ENCODE assay signal across 12 cellular contexts in genomic region chr5:153601377-153601776, GRCh38.
A peak's percentile ranks its signal among the peaks of the same experiment; 100 is the strongest.
DNase-seq lines count a peak whose midpoint lies in the region; ATAC-seq and TF ChIP-seq lines count a peak whose summit lies in the region.
"Had no signal": no experiment of that assay in that cellular context is flagged by ENCODE, and none has a peak within 500 bp of the region (broad histone marks: within the 10 kb centered on the region; RNA-seq: fewer than 3 reads in every experiment).

No MANE protein-coding gene starts in this region.

- CTCF ChIA-PET in OCI-LY7 (lab: Charles Lee; ENCODE audit: unreplicated experiment), result interaction anchor here (0.6 to 1.1 kb wide), 4 partner anchors 8 to 1222 kb away, joined by 3 read pairs; no protein-coding TSS in a partner anchor
- CTCF ChIA-PET in CD4-positive, alpha-beta memory T cell (lab: Charles Lee; ENCODE audit: partially characterized antibody), result no interaction called here

- H3K4me3 ChIP-seq in OCI-LY7 (ENCODE audit: low read depth, low read length, poor library complexity, severe bottlenecking), result peak overlapping the region; percentile 26
- no peak overlapping the region for H3K4me3 ChIP-seq in CD4-positive, alpha-beta memory T cell (ENCODE audit: low read length in 2 of 2)

- H3K27me3 Mint-ChIP-seq in CD4-positive, alpha-beta memory T cell, result peaks cover 0 to 1% of the 10 kb centered on the region in 2 donors

- H3K4me3 Mint-ChIP-seq in CD4-positive, alpha-beta memory T cell, result no peak overlapping the region

- H3K79me2 ChIP-seq in OCI-LY7 (ENCODE audit: insufficient read depth, low read depth, low read length), result no peaks in the 10 kb centered on the region

- H3K36me3 Mint-ChIP-seq in CD4-positive, alpha-beta memory T cell, result no peaks in the 10 kb centered on the region

- no peaks in the 10 kb centered on the region for H3K4me1 Mint-ChIP-seq in CD4-positive, alpha-beta memory T cell

- peaks cover 18% of the 10 kb centered on the region; the same call in 1 of the 2 replicates for H3K9me3 ChIP-seq in OCI-LY7 (ENCODE audit: low read length)
- no peaks in the 10 kb centered on the region for H3K9me3 ChIP-seq in CD4-positive, alpha-beta memory T cell (ENCODE audit: control insufficient read depth in 1 of 2, low read length in 2 of 2)

- TF ChIP-seq CTCF in OCI-LY7 (conservative IDR thresholded peaks at IDR 0.05; ENCODE audit: low read length), result no peak

- H3K4me2 ChIP-seq in OCI-LY7 (ENCODE audit: low read length), result peak overlapping the region; percentile 68

- H3K27ac ChIP-seq in OCI-LY7 (ENCODE audit: low read depth, low read length, poor library complexity, severe bottlenecking), result peak overlapping the region; percentile 91
- H3K27ac ChIP-seq in CD4-positive, alpha-beta memory T cell (ENCODE audit: low read depth, low read length), result no peak overlapping the region
- H3K27ac ChIP-seq: HL-60, RWPE1 had no signal

- H3K4me1 ChIP-seq in OCI-LY7 (ENCODE audit: insufficient read depth, low read length, poor library complexity, severe bottlenecking), result peaks cover 72% of the 10 kb centered on the region
- H3K4me1 ChIP-seq in CD4-positive, alpha-beta memory T cell (ENCODE audit: insufficient read depth, low read length), result no peaks in the 10 kb centered on the region

- no peaks in the 10 kb centered on the region for H3K27me3 ChIP-seq in CD4-positive, alpha-beta memory T cell (ENCODE audit: insufficient read depth, low read length)

- POLR2A ChIA-PET in OCI-LY7 (lab: Charles Lee), result interaction anchor here (0.9 to 2.2 kb wide), 9 partner anchors 8 to 436 kb away, joined by 3 to 10 read pairs (median 6); no protein-coding TSS in a partner anchor
- POLR2A ChIA-PET in CD4-positive, alpha-beta memory T cell (lab: Charles Lee; ENCODE audit: partially characterized antibody), result no interaction called here

- H3K27ac Mint-ChIP-seq in CD4-positive, alpha-beta memory T cell, result no peak overlapping the region

- BruUV-seq in OCI-LY7 (replicated peaks; lab: Mats Ljungman, UMichigan), result no TSS peak

- peaks cover 0 to 3% (median 0%) of the 10 kb centered on the region in 8 donors for H3K9me3 Mint-ChIP-seq in CD4-positive, alpha-beta memory T cell

- no peaks in the 10 kb centered on the region for H3K9me2 ChIP-seq in OCI-LY7 (ENCODE audit: insufficient read depth, low read length)

- intact Hi-C loops in OCI-LY7 (cut with micrococcal nuclease; ENCODE audit: unreplicated experiment), result loop anchor here (2.0 kb wide), 1 partner anchor 27 kb away; no protein-coding TSS in a partner anchor
- intact Hi-C loops in CD4-positive, alpha-beta memory T cell (cut with micrococcal nuclease), result no loop called here

- no peaks in the 10 kb centered on the region for H4K20me1 ChIP-seq in OCI-LY7 (ENCODE audit: insufficient read depth, low read length)

- DNase-seq in OCI-LY7 (ENCODE audit: low spot score), result peak; percentile 74
- DNase-seq in NCI-H1417 (lab: John Stamatoyannopoulos, UW), result no peak
- no peak for DNase-seq in CD4-positive, alpha-beta memory T cell
- DNase-seq in AML-193 (lab: John Stamatoyannopoulos, UW), result no peak
- DNase-seq in C1 segment of cervical spinal cord (lab: John Stamatoyannopoulos, UW), result no peak
- DNase-seq: COR-L47, NCI-H345 had no signal

- peak overlapping the region; percentile 90 for H2AFZ ChIP-seq in OCI-LY7 (ENCODE audit: low read length)

- H3K36me3 ChIP-seq in OCI-LY7 (ENCODE audit: insufficient read depth, low read length), result no peaks in the 10 kb centered on the region
- no peaks in the 10 kb centered on the region for H3K36me3 ChIP-seq in CD4-positive, alpha-beta memory T cell (ENCODE audit: insufficient read depth, low read length)

- peak; percentile 88 for ATAC-seq in GM18873 (IDR thresholded peaks at IDR 0.05; ENCODE audit: low FRiP score, unreplicated experiment)
- peak; percentile 73 for ATAC-seq in GM21528 (IDR thresholded peaks at IDR 0.05; ENCODE audit: low FRiP score, unreplicated experiment)
- ATAC-seq in HG03066 (IDR thresholded peaks at IDR 0.05; ENCODE audit: low read depth, unreplicated experiment), result peak; percentile 83
